9 cellular contexts compared by ENCODE assay signal in the genomic region with DNA sequence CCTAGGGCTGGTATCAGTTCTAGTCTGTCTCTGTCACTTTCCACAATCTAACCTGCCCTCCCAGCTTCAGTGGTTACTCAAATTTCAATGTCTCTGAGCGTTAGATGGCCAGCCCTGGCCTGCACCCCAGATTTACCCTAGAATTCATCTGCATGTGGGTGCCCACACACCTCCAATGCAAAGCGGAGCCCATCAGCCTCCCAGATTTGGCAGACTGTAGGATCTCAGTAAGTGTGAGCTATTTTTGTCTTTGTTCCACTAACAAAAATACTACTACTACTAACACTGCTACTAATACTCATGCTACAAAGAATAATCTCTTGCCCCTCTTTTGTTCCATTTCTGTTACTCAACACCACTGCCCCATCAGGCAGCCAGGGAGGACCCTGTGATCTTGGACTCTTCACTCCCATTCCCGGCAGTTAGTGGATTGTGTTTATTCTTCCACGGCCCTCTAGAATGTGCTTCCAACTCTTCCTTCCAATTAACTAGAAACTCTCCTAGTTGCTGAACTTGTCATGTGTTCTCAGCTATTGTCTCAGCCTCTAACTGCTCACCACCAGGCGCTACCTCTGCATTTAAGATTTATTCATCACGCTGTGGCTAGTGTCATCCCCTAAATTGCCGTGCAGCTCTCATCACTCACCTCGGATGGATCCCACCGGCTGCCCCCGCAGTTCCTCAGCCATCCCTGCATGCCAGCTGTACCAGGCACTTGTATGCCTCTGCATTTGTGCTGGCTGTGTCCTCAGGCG.
DNase-seq lines count a peak whose midpoint lies in the region; ATAC-seq and TF ChIP-seq lines count a peak whose summit lies in the region.
"Had no signal": no experiment of that assay in that cellular context is flagged by ENCODE, and none has a peak within 500 bp of the region (broad histone marks: within the 10 kb centered on the region; RNA-seq: fewer than 3 reads in every experiment).

No MANE protein-coding gene starts in this region.

- intact Hi-C loops in lower lobe of right lung (cut with DNase I) = no loop called here

- no peak for ATAC-seq in lower lobe of right lung
- no peak for ATAC-seq in stimulated activated memory B cell treated with anti-CD40 and anti-IgM and Interleukin-4, amounts not matched to agents 10 μg/mL and 1 μg/mL and 100 μg/mL, for 72 hours

- H3K36me3 Mint-ChIP-seq in IgD-negative memory B cell = peaks cover 1% of the 10 kb centered on the region
- no peaks in the 10 kb centered on the region for H3K36me3 Mint-ChIP-seq in stimulated activated memory B cell treated with anti-CD40 and anti-IgM and Interleukin-4, amounts not matched to agents 10 μg/mL and 1 μg/mL and 100 μg/mL, for 72 hours
- H3K36me3 Mint-ChIP-seq: mesothelial cell of epicardium had no signal

- DNase-seq in adipocyte (ENCODE audit: low read depth) (no peak), lower lobe of right lung (no peak), HK-2 (ENCODE audit: unreplicated experiment) (no peak), DMS153 treated with DMSO at 0.1 percent for 48 hours (lab: John Stamatoyannopoulos, UW; ENCODE audit: unreplicated experiment) (no peak)
- no peak for DNase-seq in activated effector memory CD4-positive, alpha-beta T cell treated with anti-CD3 and anti-CD28 coated beads, Interleukin-2, amount 50 U/mL, for 16 hours
- DNase-seq: SHP77 treated with DMSO at 0.1 percent for 48 hours had no signal

- H3K9me3 Mint-ChIP-seq in IgD-negative memory B cell = no peaks in the 10 kb centered on the region
- H3K9me3 Mint-ChIP-seq in stimulated activated memory B cell treated with anti-CD40 and anti-IgM and Interleukin-4, amounts not matched to agents 10 μg/mL and 1 μg/mL and 100 μg/mL, for 72 hours = no peaks in the 10 kb centered on the region
- H3K9me3 Mint-ChIP-seq: mesothelial cell of epicardium had no signal

- no peak for TF ChIP-seq CTCF in lower lobe of right lung (IDR thresholded peaks at IDR 0.05)

- H3K27ac ChIP-seq in lower lobe of right lung = peak overlapping the region; percentile 54

- no peaks in the 10 kb centered on the region for H3K36me3 ChIP-seq in adipocyte (ENCODE audit: control insufficient read depth, insufficient read depth, low read length, severe bottlenecking)
- H3K36me3 ChIP-seq in lower lobe of right lung = peaks cover 29% of the 10 kb centered on the region

- H3K9me3 ChIP-seq in adipocyte (ENCODE audit: control insufficient read depth, low read length) (no peaks in the 10 kb centered on the region), lower lobe of right lung (no peaks in the 10 kb centered on the region)

- H3K9ac ChIP-seq in adipocyte (ENCODE audit: low read length) = peak overlapping the region; percentile 85

- H3K27me3 ChIP-seq in adipocyte (replicated peaks; ENCODE audit: control insufficient read depth, insufficient read depth, low read length) = no peaks in the 10 kb centered on the region
- no peaks in the 10 kb centered on the region for H3K27me3 ChIP-seq in lower lobe of right lung (ENCODE audit: low read depth)

- peaks cover 65% of the 10 kb centered on the region for H3K4me1 ChIP-seq in adipocyte (ENCODE audit: control insufficient read depth, insufficient read depth, low read length)
- H3K4me1 ChIP-seq in lower lobe of right lung = peaks cover 38% of the 10 kb centered on the region

- H3K4me3 ChIP-seq in adipocyte (ENCODE audit: low read length) (no peak overlapping the region), lower lobe of right lung (no peak overlapping the region)

- peaks cover 0 to 1% (median 0%) of the 10 kb centered on the region in 3 donors for H3K4me1 Mint-ChIP-seq in IgD-negative memory B cell
- H3K4me1 Mint-ChIP-seq in stimulated activated memory B cell treated with anti-CD40 and anti-IgM and Interleukin-4, amounts not matched to agents 10 μg/mL and 1 μg/mL and 100 μg/mL, for 72 hours = no peaks in the 10 kb centered on the region

- H3K27ac Mint-ChIP-seq in IgD-negative memory B cell = peak overlapping the region in 2 of 3 donors; percentile 21 to 43
- H3K27ac Mint-ChIP-seq in stimulated activated memory B cell treated with anti-CD40 and anti-IgM and Interleukin-4, amounts not matched to agents 10 μg/mL and 1 μg/mL and 100 μg/mL, for 72 hours = peak overlapping the region; percentile 5
- H3K27ac Mint-ChIP-seq: mesothelial cell of epicardium had no signal

- H3K4me3 Mint-ChIP-seq in IgD-negative memory B cell = no peak overlapping the region
- H3K4me3 Mint-ChIP-seq in stimulated activated memory B cell treated with anti-CD40 and anti-IgM and Interleukin-4, amounts not matched to agents 10 μg/mL and 1 μg/mL and 100 μg/mL, for 72 hours = no peak overlapping the region
- H3K4me3 Mint-ChIP-seq: mesothelial cell of epicardium had no signal

- no peaks in the 10 kb centered on the region for H3K27me3 Mint-ChIP-seq in IgD-negative memory B cell
- H3K27me3 Mint-ChIP-seq in stimulated activated memory B cell treated with anti-CD40 and anti-IgM and Interleukin-4, amounts not matched to agents 10 μg/mL and 1 μg/mL and 100 μg/mL, for 72 hours = no peaks in the 10 kb centered on the region
